Comparison of ENCODE assay signal across 1 cellular context in genomic region chr16:48118841-48119240, GRCh38.
TF ChIP-seq lines count a peak whose summit lies in the region.

No MANE protein-coding gene starts in this region.

TF ChIP-seq in IMR-90, 13 proteins besides CTCF, POLR2A, EP300 and RAD21 (continued from another document):
- TF ChIP-seq USF2 (IDR thresholded peaks at IDR 0.05; ENCODE audit: low read depth, low read length) (no peak), BHLHE40 (IDR thresholded peaks at IDR 0.05; ENCODE audit: low read depth, low read length) (no peak), SMC3 (IDR thresholded peaks at IDR 0.05; ENCODE audit: low read depth, low read length) (no peak), MAFK (IDR thresholded peaks at IDR 0.05; ENCODE audit: low read depth, low read length) (no peak), MXI1 (IDR thresholded peaks at IDR 0.05; ENCODE audit: borderline replicate concordance, low read depth, low read length) (no peak)
TF ChIP-seq in IMR-90: peak in this region for 0.
